ENCODE assay signal across 24 cellular contexts in the genomic region with DNA sequence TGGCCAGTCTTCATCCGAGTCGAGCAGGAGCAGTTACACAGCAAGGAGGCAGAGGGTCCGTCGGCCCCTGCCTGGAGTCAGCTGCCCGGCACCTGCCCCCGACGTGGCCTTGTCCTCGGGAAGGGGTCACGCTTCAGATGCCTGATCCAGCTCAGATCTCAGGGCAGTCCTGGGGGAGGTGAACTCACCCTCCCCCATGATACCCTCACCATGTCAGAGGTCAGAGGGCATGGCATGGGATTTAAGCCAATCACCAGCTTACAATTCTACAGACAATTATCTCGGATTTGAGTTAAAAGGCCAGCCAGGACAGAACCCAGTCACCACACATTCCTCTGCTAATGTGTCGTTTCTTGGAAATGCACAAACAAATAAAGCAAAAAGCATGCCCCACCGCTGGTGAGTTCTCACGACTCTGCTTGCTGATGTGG.
DNase-seq lines count a peak whose midpoint lies in the region; TF ChIP-seq lines count a peak whose summit lies in the region.
"Had no signal": no experiment of that assay in that cellular context is flagged by ENCODE, and none has a peak within 500 bp of the region (broad histone marks: within the 10 kb centered on the region; RNA-seq: fewer than 3 reads in every experiment).

No MANE protein-coding gene starts in this region.

- peak; percentile 49 for DNase-seq in Caki2 (ENCODE audit: low read depth)
- peak; percentile 59 for DNase-seq in MG63
- peak; percentile 73 for DNase-seq in ecto neural progenitor cell (ENCODE audit: low spot score)
- DNase-seq in mesendoderm, result peak; percentile 48
- DNase-seq in stimulated activated CD4-positive, alpha-beta T cell treated with anti-CD3 and anti-CD28 coated beads, Interleukin-1b, Interleukin-23, amount 100 ng/mL, for 48 hours, result no peak
- no peak for DNase-seq in cerebellum (ENCODE audit: low spot score)
- DNase-seq in SW 1271 (lab: John Stamatoyannopoulos, UW), result no peak
- no peak for DNase-seq in OCI-LY7 (ENCODE audit: low spot score)
- DNase-seq: activated CD4-positive, alpha-beta T cell treated with anti-CD3 and anti-CD28 coated beads for 4 hours; activated naive CD4-positive, alpha-beta T cell treated with anti-CD3 and anti-CD28 coated beads, Interleukin-2, amount 50 U/mL, for 16 hours; C1 segment of cervical spinal cord; esophagus squamous epithelium; glutamatergic neuron; H7; midbrain; natural killer cell; NCI-H2029; NCI-H226; OCI-M1; Right ventricle myocardium superior; T-cell had no signal

- no peak overlapping the region for H3K9ac ChIP-seq in mesendoderm (ENCODE audit: low read length)
- H3K9ac ChIP-seq: KMS-11, parathyroid adenoma had no signal

- no peak overlapping the region for H3K18ac ChIP-seq in mesendoderm (ENCODE audit: low read length)

- H3K9me2 ChIP-seq in OCI-LY7 (ENCODE audit: insufficient read depth, low read length), result no peaks in the 10 kb centered on the region

- H3K27me3 ChIP-seq in MG63 (peaks cover 13% of the 10 kb centered on the region), mesendoderm (ENCODE audit: insufficient read depth, low read length, poor library complexity) (no peaks in the 10 kb centered on the region)

- no peaks in the 10 kb centered on the region for H3K79me1 ChIP-seq in mesendoderm (ENCODE audit: low read length)

- H2BK120ac ChIP-seq in mesendoderm (ENCODE audit: low read depth, low read length), result no peak overlapping the region

- H3K4ac ChIP-seq in mesendoderm (ENCODE audit: low read depth, low read length), result no peak overlapping the region

- no peak overlapping the region for H2AK5ac ChIP-seq in mesendoderm (ENCODE audit: low read length)

- H3K56ac ChIP-seq in mesendoderm (ENCODE audit: low read length), result no peak overlapping the region

- no peak overlapping the region for H2BK5ac ChIP-seq in mesendoderm (ENCODE audit: low read length)

- in situ Hi-C loops in Caki2 (cut with HindIII; ENCODE audit: low pct_unique_long_range_greater_than_20kb, low sequenced_read_pairs), result no loop called here

- intact Hi-C loops in OCI-LY7 (cut with micrococcal nuclease; ENCODE audit: unreplicated experiment), result no loop called here

- H4K5ac ChIP-seq in mesendoderm (ENCODE audit: low read length), result no peak overlapping the region

- H3K79me2 ChIP-seq in mesendoderm (ENCODE audit: control insufficient read depth, insufficient read depth, low read length) (no peaks in the 10 kb centered on the region), OCI-LY7 (ENCODE audit: insufficient read depth, low read depth, low read length) (no peaks in the 10 kb centered on the region)
- H3K79me2 ChIP-seq: parathyroid adenoma had no signal

- H3K4me1 ChIP-seq in mesendoderm (ENCODE audit: control insufficient read depth, low read depth, low read length) (no peaks in the 10 kb centered on the region), OCI-LY7 (ENCODE audit: insufficient read depth, low read length, poor library complexity, severe bottlenecking) (no peaks in the 10 kb centered on the region)
- H3K4me1 ChIP-seq: A549, esophagus squamous epithelium, parathyroid adenoma had no signal

- peak overlapping the region; percentile 35 for H3K23ac ChIP-seq in mesendoderm (ENCODE audit: low read length)

- H3K4me2 ChIP-seq in mesendoderm (ENCODE audit: low read length), result no peak overlapping the region
- no peak overlapping the region for H3K4me2 ChIP-seq in OCI-LY7 (ENCODE audit: low read length)
- H3K4me2 ChIP-seq: A549, KMS-11 had no signal

- H3K9me3 ChIP-seq in MG63, result no peaks in the 10 kb centered on the region
- H3K9me3 ChIP-seq in OCI-LY7 (ENCODE audit: low read length), result no peaks in the 10 kb centered on the region
- H3K9me3 ChIP-seq: A549, esophagus squamous epithelium had no signal

- WGBS in mesendoderm (ENCODE audit: extremely low coverage, insufficient coverage, low lambda C conversion rate), result no CpG with 5 or more reads among the region's 13 CpGs

- H3K27ac ChIP-seq in mesendoderm (ENCODE audit: low read depth, low read length) (no peak overlapping the region), OCI-LY7 (ENCODE audit: low read depth, low read length, poor library complexity, severe bottlenecking) (no peak overlapping the region)
- H3K27ac ChIP-seq: A549, esophagus squamous epithelium, KMS-11, parathyroid adenoma had no signal

- BruUV-seq in OCI-LY7 (replicated peaks; lab: Mats Ljungman, UMichigan), result no TSS peak

- no peaks in the 10 kb centered on the region for H3K36me3 ChIP-seq in MG63
- H3K36me3 ChIP-seq in mesendoderm (ENCODE audit: control insufficient read depth, insufficient read depth, low read length), result no peaks in the 10 kb centered on the region
- H3K36me3 ChIP-seq in OCI-LY7 (ENCODE audit: insufficient read depth, low read length), result no peaks in the 10 kb centered on the region
- H3K36me3 ChIP-seq: esophagus squamous epithelium had no signal

- H3K4me3 ChIP-seq in MG63 (no peak overlapping the region), mesendoderm (ENCODE audit: low read length) (no peak overlapping the region), OCI-LY7 (ENCODE audit: low read depth, low read length, poor library complexity, severe bottlenecking) (no peak overlapping the region)
- H3K4me3 ChIP-seq: A549, esophagus squamous epithelium had no signal

- no peak overlapping the region for H2AFZ ChIP-seq in OCI-LY7 (ENCODE audit: low read length)
- H2AFZ ChIP-seq: parathyroid adenoma had no signal

- H2BK15ac ChIP-seq in mesendoderm (replicated peaks; ENCODE audit: low read depth), result no peak overlapping the region

- H4K8ac ChIP-seq in mesendoderm (ENCODE audit: low read depth, low read length), result no peak overlapping the region

- CTCF ChIA-PET in OCI-LY7 (lab: Charles Lee; ENCODE audit: unreplicated experiment), result no interaction called here

- TF ChIP-seq CTCF in OCI-LY7 (conservative IDR thresholded peaks at IDR 0.05; ENCODE audit: low read length), result no peak

- no peaks in the 10 kb centered on the region for H4K20me1 ChIP-seq in OCI-LY7 (ENCODE audit: insufficient read depth, low read length)

- POLR2A ChIA-PET in OCI-LY7 (lab: Charles Lee), result no interaction called here

Comparison
In these comparisons a context has a peak if more than half of its experiments do, and no peak if none do; other contexts are left out.
1. DNase-seq: peak in Caki2 (single experiment), MG63 (single experiment), ecto neural progenitor cell (single experiment) and mesendoderm (single experiment); none in stimulated activated CD4-positive, alpha-beta T cell treated with anti-CD3 and anti-CD28 coated beads, Interleukin-1b, Interleukin-23, amount 100 ng/mL, for 48 hours (single experiment), cerebellum (single experiment), SW 1271 (0 of 2) and OCI-LY7 (single experiment).